15 cellular contexts compared by ENCODE assay signal in genomic region chr3:194330579-194330978, GRCh38. TPM values are rescaled to one million over a fixed set of nuclear protein-coding genes. Genes with fewer than 3 reads are reported as not detected.
DNase-seq lines count a peak whose midpoint lies in the region; ATAC-seq, FAIRE-seq and TF ChIP-seq lines count a peak whose summit lies in the region.
"Had no signal": no experiment of that assay in that cellular context is flagged by ENCODE, and none has a peak within 500 bp of the region (broad histone marks: within the 10 kb centered on the region; RNA-seq: fewer than 3 reads in every experiment).

No MANE protein-coding gene starts in this region.

- no peak overlapping the region for H3K9ac ChIP-seq in adipocyte (ENCODE audit: low read length)

- H3K9me3 ChIP-seq in adipocyte (ENCODE audit: control insufficient read depth, low read length) (no peaks in the 10 kb centered on the region), pancreas (no peaks in the 10 kb centered on the region)
- H3K9me3 ChIP-seq: vagina had no signal

- ATAC-seq in pancreas: peak; percentile 44 to 69 (median 54)
- ATAC-seq in GM19035 (IDR thresholded peaks at IDR 0.05; ENCODE audit: unreplicated experiment): no peak
- ATAC-seq: T-cell had no signal

- DNase-seq in adipocyte (ENCODE audit: low read depth): peak; percentile 57
- peak; percentile 31 for DNase-seq in fibroblast of the conjunctiva (ENCODE audit: low read depth)
- DNase-seq in pancreas: peak; percentile 55 to 86 (median 64)
- no peak for DNase-seq in activated CD4-positive, alpha-beta T cell treated with anti-CD3 and anti-CD28 coated beads, Interleukin-2, amount 50 U/mL, for 1 hour
- no peak for DNase-seq in hypothalamus (lab: John Stamatoyannopoulos, UW)
- no peak for DNase-seq in erythroblast (lab: John Stamatoyannopoulos, UW)
- DNase-seq: activated CD4-positive, alpha-beta T cell treated with anti-CD3 and anti-CD28 coated beads, Interleukin-2, amount 50 U/mL, for 48 hours; activated naive CD4-positive, alpha-beta T cell treated with anti-CD3 and anti-CD28 coated beads, Interleukin-2, amount 10 ng/mL, durations not matched to agents 7 days and 5 days; CD4-positive, alpha-beta T cell; NCI-H1694; T-cell had no signal

- H3K4me1 ChIP-seq in adipocyte (ENCODE audit: control insufficient read depth, insufficient read depth, low read length): peaks cover 22% of the 10 kb centered on the region
- peaks cover 5 to 11% (median 6%) of the 10 kb centered on the region in 3 donors for H3K4me1 ChIP-seq in pancreas

- H3K27ac ChIP-seq in C4-2B (peak overlapping the region; percentile 85), pancreas (peak overlapping the region in 1 of 4 donors; percentile 5)
- H3K27ac ChIP-seq: vagina had no signal

- H3K36me3 ChIP-seq in adipocyte (ENCODE audit: control insufficient read depth, insufficient read depth, low read length, severe bottlenecking): no peaks in the 10 kb centered on the region
- H3K36me3 ChIP-seq in pancreas: no peaks in the 10 kb centered on the region
- H3K36me3 ChIP-seq: vagina had no signal

- FAIRE-seq in pancreas (lab: Jason Lieb, UNC): no peak

- 52 to 71% methylated on average over 4 of the region's 4 CpGs for WGBS in pancreas, 2 donors

- no peak overlapping the region for H3K4me3 ChIP-seq in adipocyte (ENCODE audit: low read length)
- no peak overlapping the region for H3K4me3 ChIP-seq in pancreas
- H3K4me3 ChIP-seq: smooth muscle cell, vagina had no signal

- H3K27me3 ChIP-seq in adipocyte (replicated peaks; ENCODE audit: control insufficient read depth, insufficient read depth, low read length) (peaks cover 13% of the 10 kb centered on the region), pancreas (peaks cover 0 to 3% (median 0%) of the 10 kb centered on the region in 4 donors)
- H3K27me3 ChIP-seq: vagina had no signal

- intact Hi-C loops in pancreas (cut with DNase I): loop anchor here in 1 of 3 donors (5.0 kb wide), 1 partner anchor 77 kb away; no protein-coding TSS in a partner anchor

- no peak for TF ChIP-seq POLR2A in erythroblast (IDR thresholded peaks at IDR 0.05; ENCODE audit: low read length)

- TF ChIP-seq CTCF in C4-2B (conservative IDR thresholded peaks at IDR 0.05) (no peak), pancreas (IDR thresholded peaks at IDR 0.05) (no peak)

RNA-seq across cellular contexts. Expression of gene CPN2, which starts 20.5 kb away (rescaled TPM):
- total RNA-seq in pancreas: under 1 TPM in 1 of 6 donors, not detected in 5; 0.09 TPM
- polyA plus RNA-seq in pancreas: not detected
- total RNA-seq: CD4-positive, alpha-beta T cell; vagina had no signal
- polyA plus RNA-seq: smooth muscle cell had no signal

RNA-seq across cellular contexts. Expression of gene LRRC15, which starts 39.0 kb away (rescaled TPM):
- under 1 TPM in 5 of 6 donors, not detected in 1; 0.03 to 0.25 (median 0.09) TPM for total RNA-seq in pancreas
- polyA plus RNA-seq in pancreas: under 1 TPM; 0.02 to 0.04 TPM
- total RNA-seq: CD4-positive, alpha-beta T cell; T-cell; vagina had no signal

Comparison
In these comparisons a context has a peak if more than half of its experiments do, and no peak if none do; other contexts are left out.
1. DNase-seq: peak in adipocyte (single experiment), fibroblast of the conjunctiva (single experiment) and pancreas (6 of 6); none in activated CD4-positive, alpha-beta T cell treated with anti-CD3 and anti-CD28 coated beads, Interleukin-2, amount 50 U/mL, for 1 hour (single experiment), hypothalamus (0 of 51) and erythroblast (0 of 2).